Comparison of ENCODE assay signal across 1 cellular context in the genomic region with DNA sequence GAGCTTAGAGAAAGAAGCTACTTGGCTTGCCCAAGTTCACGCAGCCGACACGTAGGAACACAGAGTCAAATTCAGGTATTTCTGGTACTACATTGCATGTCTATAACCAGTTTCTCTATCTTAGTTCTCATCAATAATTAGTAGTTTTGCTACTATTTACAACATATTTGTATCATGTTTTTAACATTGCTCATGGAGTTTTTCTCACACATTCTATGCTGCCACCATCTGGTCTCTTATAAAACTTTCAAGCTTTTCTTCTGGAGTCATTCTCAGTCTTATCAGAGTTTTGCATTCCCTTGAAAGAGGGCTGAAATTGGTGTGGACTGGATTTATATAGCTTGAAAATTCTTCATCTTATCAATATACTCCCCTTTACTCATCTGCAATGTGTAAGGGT.
TF ChIP-seq lines count a peak whose summit lies in the region.

No MANE protein-coding gene starts in this region.

TF ChIP-seq in GM23338, 12 proteins besides CTCF, POLR2A, EP300 and RAD21 (continued from another document):
- TF ChIP-seq, protein P1, sequence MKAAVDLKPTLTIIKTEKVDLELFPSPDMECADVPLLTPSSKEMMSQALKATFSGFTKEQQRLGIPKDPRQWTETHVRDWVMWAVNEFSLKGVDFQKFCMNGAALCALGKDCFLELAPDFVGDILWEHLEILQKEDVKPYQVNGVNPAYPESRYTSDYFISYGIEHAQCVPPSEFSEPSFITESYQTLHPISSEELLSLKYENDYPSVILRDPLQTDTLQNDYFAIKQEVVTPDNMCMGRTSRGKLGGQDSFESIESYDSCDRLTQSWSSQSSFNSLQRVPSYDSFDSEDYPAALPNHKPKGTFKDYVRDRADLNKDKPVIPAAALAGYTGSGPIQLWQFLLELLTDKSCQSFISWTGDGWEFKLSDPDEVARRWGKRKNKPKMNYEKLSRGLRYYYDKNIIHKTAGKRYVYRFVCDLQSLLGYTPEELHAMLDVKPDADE (IDR thresholded peaks at IDR 0.05) = no peak
- no peak for TF ChIP-seq ZNF331 (CRISPR knock-in tag; IDR thresholded peaks at IDR 0.05; ENCODE audit: low read depth)
- TF ChIP-seq EZH2phosphoT487 (IDR thresholded peaks at IDR 0.05; ENCODE audit: unreplicated experiment) = no peak
- no peak for TF ChIP-seq CREB1 (CRISPR knock-in tag; IDR thresholded peaks at IDR 0.05; ENCODE audit: low read depth)
- TF ChIP-seq EZH2 (IDR thresholded peaks at IDR 0.05; ENCODE audit: low read depth, unreplicated experiment) = no peak
